Comparison of ENCODE assay signal across 8 cellular contexts in genomic region chr20:50191065-50191565, GRCh38. TPM values are rescaled to one million over a fixed set of nuclear protein-coding genes. Genes with fewer than 3 reads are reported as not detected.
A peak's percentile ranks its signal among the peaks of the same experiment; 100 is the strongest.
DNase-seq lines count a peak whose midpoint lies in the region; ATAC-seq lines count a peak whose summit lies in the region.

No MANE protein-coding gene starts in this region.

- DNase-seq in NCI-H2227 (lab: John Stamatoyannopoulos, UW; ENCODE audit: unreplicated experiment) (peak; percentile 51), NCI-H2227 treated with DMSO at 0.1 percent for 48 hours (lab: John Stamatoyannopoulos, UW) (no peak), T-helper 17 cell (peak; percentile 32 to 46 (median 41)), amniotic epithelial cell (ENCODE audit: low read depth) (peak; percentile 76)
- peak; percentile 33 to 54 (median 35) for DNase-seq in stimulated activated CD4-positive, alpha-beta T cell treated with anti-CD3 and anti-CD28 coated beads, Interleukin-12 subunit alpha, Interleukin-12 subunit beta, amount 100 ng/mL, for 48 hours (ENCODE audit: low read depth in 2 of 3, low spot score in 1 of 3)

- no peaks in the 10 kb centered on the region for H3K9me3 ChIP-seq in T-helper 17 cell (ENCODE audit: control insufficient read depth, low read length, poor library complexity, severe bottlenecking)
- H3K9me3 ChIP-seq in iPS-15b (ENCODE audit: control insufficient read depth, insufficient read depth, low read length), result no peaks in the 10 kb centered on the region

- peaks cover 33% of the 10 kb centered on the region for H3K4me1 Mint-ChIP-seq in T-helper 17 cell

- H3K36me3 Mint-ChIP-seq in T-helper 17 cell (ENCODE audit: low read depth), result no peaks in the 10 kb centered on the region

- H3K9ac ChIP-seq in iPS-15b (ENCODE audit: low read depth, low read length), result no peak overlapping the region

- peaks cover 12% of the 10 kb centered on the region for H3K4me1 ChIP-seq in iPS-15b (ENCODE audit: control insufficient read depth, insufficient read depth, low read length)

- H3K4me3 ChIP-seq in iPS-15b (ENCODE audit: low read depth, low read length), result peak overlapping the region; percentile 88

- ATAC-seq in HG03521 (IDR thresholded peaks at IDR 0.05; ENCODE audit: unreplicated experiment) (peak; percentile 20), T-helper 17 cell (peak; percentile 36), HG02588 (IDR thresholded peaks at IDR 0.05; ENCODE audit: unreplicated experiment) (no peak)

- H3K27me3 ChIP-seq in iPS-15b (ENCODE audit: control insufficient read depth, insufficient read depth, low read length), result no peaks in the 10 kb centered on the region

- no peak overlapping the region for H3K27ac Mint-ChIP-seq in T-helper 17 cell

- peak overlapping the region; percentile 92 for H3K4me3 Mint-ChIP-seq in T-helper 17 cell

- peaks cover 2% of the 10 kb centered on the region for H3K27me3 Mint-ChIP-seq in T-helper 17 cell

- no peaks in the 10 kb centered on the region for H3K36me3 ChIP-seq in iPS-15b (ENCODE audit: control insufficient read depth, insufficient read depth, low read length)

RNA-seq across cellular contexts. Expression of gene CEBPB, which starts 0.5 kb away (rescaled TPM):
- total RNA-seq in T-helper 17 cell, result 10 to 100 TPM; 18.1 to 32.8 TPM

RNA-seq across cellular contexts. Expression of gene PEDS1, which starts 37.6 kb away (rescaled TPM):
- 10 to 100 TPM; 14.3 to 22.6 TPM for total RNA-seq in T-helper 17 cell
